In genomic region chr3:196215493-196215892, GRCh38 we compare ENCODE assay signal across 1 cellular context.
TF ChIP-seq lines count a peak whose summit lies in the region.

No MANE protein-coding gene starts in this region.

TF ChIP-seq in K562, 482 proteins besides CTCF, POLR2A, EP300 and RAD21 (continued from another document):
- TF ChIP-seq ZHX1 (conservative IDR thresholded peaks at IDR 0.05; ENCODE audit: low read length) (no peak), ELF2 (CRISPR knock-in tag; IDR thresholded peaks at IDR 0.05) (no peak)
